Comparison of ENCODE assay signal across 25 cellular contexts in the genomic region with DNA sequence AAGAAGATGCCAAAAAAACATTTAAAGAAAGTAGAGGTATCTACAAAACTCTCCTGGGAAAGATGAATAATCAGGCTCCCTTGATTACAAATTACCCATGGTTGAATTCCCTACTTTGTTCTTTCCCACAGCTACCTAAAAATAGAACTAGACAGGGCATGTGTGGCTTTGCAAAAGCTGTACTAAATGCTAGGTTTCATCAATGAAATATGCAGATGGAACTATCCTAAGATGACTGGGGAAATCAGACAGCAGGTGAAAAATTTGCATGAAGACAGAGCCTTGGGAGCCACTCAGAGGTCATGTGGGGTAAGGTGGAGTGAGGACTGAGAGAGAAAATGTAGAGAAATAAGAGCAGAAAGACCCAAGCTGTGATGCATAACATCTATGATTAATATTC. TPM values are rescaled to one million over a fixed set of nuclear protein-coding genes. Genes with fewer than 3 reads are reported as not detected.
DNase-seq lines count a peak whose midpoint lies in the region; ATAC-seq, FAIRE-seq and TF ChIP-seq lines count a peak whose summit lies in the region.
"Had no signal": no experiment of that assay in that cellular context is flagged by ENCODE, and none has a peak within 500 bp of the region (broad histone marks: within the 10 kb centered on the region; RNA-seq: fewer than 3 reads in every experiment).

No MANE protein-coding gene starts in this region.

- CTCF ChIA-PET in AG04449 (lab: Yijun Ruan, JAX): interaction anchor here (0.8 to 3.1 kb wide), 5 partner anchors 10 to 222 kb away, joined by 3 to 13 read pairs (median 6); no protein-coding TSS in a partner anchor

- no peak overlapping the region for H3K27ac ChIP-seq in OCI-LY3 (ENCODE audit: low read length)
- H3K27ac ChIP-seq: body of pancreas, esophagus squamous epithelium had no signal

- peaks cover 25% of the 10 kb centered on the region for H3K27me3 Mint-ChIP-seq in activated T-helper 2 cell treated with anti-CD3 and anti-CD28 coated beads, Interferon-gamma antibody, Interleukin-2, Interleukin-4, amounts not matched to agents 10 μg/mL and 5 μg/mL and 100 μg/mL, durations not matched to agents 14 hours and 24 hours and 36 hours (ENCODE audit: low read depth)

- H2AFZ ChIP-seq in OCI-LY3 (ENCODE audit: low read depth, low read length): no peak overlapping the region

- H3K27me3 ChIP-seq in OCI-LY3 (ENCODE audit: low read depth, low read length) (no peaks in the 10 kb centered on the region), bronchial epithelial cell (ENCODE audit: control insufficient read depth, insufficient read depth, low read length) (no peaks in the 10 kb centered on the region)
- H3K27me3 ChIP-seq: body of pancreas, esophagus squamous epithelium had no signal

- no peak overlapping the region for H3K9ac ChIP-seq in OCI-LY3 (ENCODE audit: low read length)

- H3K27ac Mint-ChIP-seq in activated T-helper 2 cell treated with anti-CD3 and anti-CD28 coated beads, Interferon-gamma antibody, Interleukin-2, Interleukin-4, amounts not matched to agents 10 μg/mL and 5 μg/mL and 100 μg/mL, durations not matched to agents 14 hours and 24 hours and 36 hours: no peak overlapping the region
- H3K27ac Mint-ChIP-seq: CD4-positive, alpha-beta memory T cell; mesothelial cell of epicardium had no signal

- H3K79me2 ChIP-seq in OCI-LY3 (ENCODE audit: low read length): no peaks in the 10 kb centered on the region

- H4K20me1 ChIP-seq in OCI-LY3 (ENCODE audit: insufficient read depth, low read length): no peaks in the 10 kb centered on the region

- POLR2A ChIA-PET in AG04449 (lab: Yijun Ruan, JAX): interaction anchor here (0.7 to 1.1 kb wide), 3 partner anchors 12 to 197 kb away, joined by 3 to 4 read pairs (median 3); no protein-coding TSS in a partner anchor

- DNase-seq in AG04449 (ENCODE audit: low read depth, low spot score): peak; percentile 83
- peak; percentile 96 for DNase-seq in bronchial epithelial cell (ENCODE audit: low read depth)
- DNase-seq in kidney tubule cell (ENCODE audit: low spot score): peak; percentile 82
- DNase-seq in HuH-7.5 (ENCODE audit: low spot score): no peak
- no peak for DNase-seq in OCI-M1 (lab: John Stamatoyannopoulos, UW)
- no peak for DNase-seq in activated T-helper 2 cell treated with anti-CD3 and anti-CD28 coated beads, Interferon-gamma antibody, Interleukin-2, Interleukin-4, amounts not matched to agents 10 μg/mL and 5 μg/mL and 100 μg/mL, durations not matched to agents 14 hours and 24 hours and 36 hours (ENCODE audit: low spot score)
- DNase-seq: activated CD4-positive, alpha-beta T cell treated with anti-CD3 and anti-CD28 coated beads for 48 hours; activated naive CD4-positive, alpha-beta T cell; body of pancreas; CD4-positive, alpha-beta memory T cell; DMS53; esophagus squamous epithelium; H9; hypothalamus; NCI-H187; NCI-H510A treated with DMSO at 0.1 percent for 48 hours; retina; stimulated activated naive CD8-positive, alpha-beta T cell treated with anti-CD3 and anti-CD28 coated beads, Interleukin-15, Interleukin-2, amounts not matched to agents 100 U/mL and 50 U/mL, for 24 hours had no signal

- peaks cover 9% of the 10 kb centered on the region for H3K36me3 Mint-ChIP-seq in activated T-helper 2 cell treated with anti-CD3 and anti-CD28 coated beads, Interferon-gamma antibody, Interleukin-2, Interleukin-4, amounts not matched to agents 10 μg/mL and 5 μg/mL and 100 μg/mL, durations not matched to agents 14 hours and 24 hours and 36 hours (ENCODE audit: low read depth)

- no peak for FAIRE-seq in bronchial epithelial cell (lab: Jason Lieb, UNC)

- intact Hi-C loops in activated T-helper 2 cell treated with anti-CD3 and anti-CD28 coated beads, Interferon-gamma antibody, Interleukin-2, Interleukin-4, amounts not matched to agents 10 μg/mL and 5 μg/mL and 100 μg/mL, durations not matched to agents 14 hours and 24 hours and 36 hours (cut with micrococcal nuclease): no loop called here

- H3K4me1 ChIP-seq in OCI-LY3 (ENCODE audit: low read length): peaks cover 23% of the 10 kb centered on the region
- H3K4me1 ChIP-seq: body of pancreas had no signal

- no peak overlapping the region for H3K4me3 Mint-ChIP-seq in activated T-helper 2 cell treated with anti-CD3 and anti-CD28 coated beads, Interferon-gamma antibody, Interleukin-2, Interleukin-4, amounts not matched to agents 10 μg/mL and 5 μg/mL and 100 μg/mL, durations not matched to agents 14 hours and 24 hours and 36 hours (ENCODE audit: low read depth)
- H3K4me3 Mint-ChIP-seq: CD4-positive, alpha-beta memory T cell; H9; mesothelial cell of epicardium; neural crest cell had no signal

- H3K9me3 Mint-ChIP-seq in activated T-helper 2 cell treated with anti-CD3 and anti-CD28 coated beads, Interferon-gamma antibody, Interleukin-2, Interleukin-4, amounts not matched to agents 10 μg/mL and 5 μg/mL and 100 μg/mL, durations not matched to agents 14 hours and 24 hours and 36 hours: peaks cover 4% of the 10 kb centered on the region

- H3K4me2 ChIP-seq in OCI-LY3 (ENCODE audit: low read length): peak overlapping the region; percentile 26

- H3K4me1 Mint-ChIP-seq in activated T-helper 2 cell treated with anti-CD3 and anti-CD28 coated beads, Interferon-gamma antibody, Interleukin-2, Interleukin-4, amounts not matched to agents 10 μg/mL and 5 μg/mL and 100 μg/mL, durations not matched to agents 14 hours and 24 hours and 36 hours (ENCODE audit: low read depth): no peaks in the 10 kb centered on the region
- H3K4me1 Mint-ChIP-seq: CD4-positive, alpha-beta memory T cell; neural crest cell had no signal

- ATAC-seq in HG03378 (IDR thresholded peaks at IDR 0.05; ENCODE audit: unreplicated experiment): no peak
- ATAC-seq: body of pancreas; stimulated activated naive CD8-positive, alpha-beta T cell treated with anti-CD3 and anti-CD28 coated beads, Interleukin-15, Interleukin-2, amounts not matched to agents 100 U/mL and 50 U/mL, for 24 hours had no signal

- no peaks in the 10 kb centered on the region for H3K36me3 ChIP-seq in OCI-LY3 (replicated peaks; ENCODE audit: low read depth, low read length)
- no peaks in the 10 kb centered on the region for H3K36me3 ChIP-seq in bronchial epithelial cell (ENCODE audit: control insufficient read depth, insufficient read depth, low read length)
- H3K36me3 ChIP-seq: esophagus squamous epithelium had no signal

- H3K9me3 ChIP-seq in OCI-LY3 (ENCODE audit: insufficient read depth, low read length): peaks cover 10% of the 10 kb centered on the region; the same call in 1 of the 2 replicates
- H3K9me3 ChIP-seq: body of pancreas, esophagus squamous epithelium had no signal

- H3K4me3 ChIP-seq in AG04449 (ENCODE audit: low read depth, low read length): no peak overlapping the region
- no peak overlapping the region for H3K4me3 ChIP-seq in OCI-LY3 (ENCODE audit: low read length)
- H3K4me3 ChIP-seq in bronchial epithelial cell (ENCODE audit: low read depth, low read length): no peak overlapping the region
- H3K4me3 ChIP-seq: body of pancreas, esophagus squamous epithelium had no signal

- no peak for TF ChIP-seq CTCF in AG04449 (IDR thresholded peaks at IDR 0.05; ENCODE audit: insufficient read depth, low read length, missing control alignments)
- TF ChIP-seq CTCF in OCI-LY3 (IDR thresholded peaks at IDR 0.05; ENCODE audit: low read depth, low read length): no peak
- no peak for TF ChIP-seq CTCF in bronchial epithelial cell (IDR thresholded peaks at IDR 0.05; ENCODE audit: insufficient read depth, low read length, severe bottlenecking)

RNA-seq across cellular contexts. Expression of gene LAYN, which starts 14.7 kb away (rescaled TPM):
- total RNA-seq in bronchial epithelial cell: 5.3 and 6.9 TPM in 2 replicates
- total RNA-seq in activated T-helper 2 cell treated with anti-CD3 and anti-CD28 coated beads, Interferon-gamma antibody, Interleukin-2, Interleukin-4, amounts not matched to agents 10 μg/mL and 5 μg/mL and 100 μg/mL, durations not matched to agents 14 hours and 24 hours and 36 hours: 15.8 and 16.5 TPM in 2 replicates
- total RNA-seq: CD4-positive, alpha-beta memory T cell; OCI-LY7 had no signal

RNA-seq across cellular contexts. Expression of gene HOATZ, which starts 40.7 kb away (rescaled TPM):
- not detected in 2 replicates for total RNA-seq in bronchial epithelial cell
- not detected in 2 replicates for total RNA-seq in activated T-helper 2 cell treated with anti-CD3 and anti-CD28 coated beads, Interferon-gamma antibody, Interleukin-2, Interleukin-4, amounts not matched to agents 10 μg/mL and 5 μg/mL and 100 μg/mL, durations not matched to agents 14 hours and 24 hours and 36 hours
- total RNA-seq: body of pancreas; CD4-positive, alpha-beta memory T cell; dermis microvascular lymphatic vessel endothelial cell; esophagus squamous epithelium; H9; mesothelial cell of epicardium; neural crest cell; OCI-LY7 had no signal

RNA-seq across cellular contexts. Expression of gene BTG4, which starts 43.1 kb away (rescaled TPM):
- total RNA-seq in bronchial epithelial cell: 0.26 and 0.51 TPM in 2 replicates
- not detected in 2 replicates for total RNA-seq in activated T-helper 2 cell treated with anti-CD3 and anti-CD28 coated beads, Interferon-gamma antibody, Interleukin-2, Interleukin-4, amounts not matched to agents 10 μg/mL and 5 μg/mL and 100 μg/mL, durations not matched to agents 14 hours and 24 hours and 36 hours
- total RNA-seq: A673; body of pancreas; CD4-positive, alpha-beta memory T cell; dermis microvascular lymphatic vessel endothelial cell; esophagus squamous epithelium; H9; mesothelial cell of epicardium; neural crest cell; OCI-LY7 had no signal

RNA-seq across cellular contexts. Expression of gene SIK2, which starts 47.0 kb away (rescaled TPM):
- 2.9 and 3.6 TPM in 2 replicates for total RNA-seq in bronchial epithelial cell
- total RNA-seq in activated T-helper 2 cell treated with anti-CD3 and anti-CD28 coated beads, Interferon-gamma antibody, Interleukin-2, Interleukin-4, amounts not matched to agents 10 μg/mL and 5 μg/mL and 100 μg/mL, durations not matched to agents 14 hours and 24 hours and 36 hours: 9.9 TPM in 2 replicates

Comparison
In these comparisons a context has a peak if more than half of its experiments do, and no peak if none do; other contexts are left out.
1. DNase-seq: peak in AG04449 (single experiment), bronchial epithelial cell (single experiment) and kidney tubule cell (single experiment); none in HuH-7.5 (single experiment), OCI-M1 (single experiment) and activated T-helper 2 cell treated with anti-CD3 and anti-CD28 coated beads, Interferon-gamma antibody, Interleukin-2, Interleukin-4, amounts not matched to agents 10 μg/mL and 5 μg/mL and 100 μg/mL, durations not matched to agents 14 hours and 24 hours and 36 hours (single experiment).